Comparison of ENCODE assay signal across 23 cellular contexts in genomic region chr14:100994757-100995156, GRCh38.
"Had no signal": no experiment of that assay in that cellular context is flagged by ENCODE, and none has a peak within 500 bp of the region (broad histone marks: within the 10 kb centered on the region; RNA-seq: fewer than 3 reads in every experiment).

No MANE protein-coding gene starts in this region.

- H3K4me2 ChIP-seq: hepatocyte had no signal

- H3K9me3 Mint-ChIP-seq: activated naive CD8-positive, alpha-beta T cell treated with anti-CD3 and anti-CD28 coated beads for 36 hours; activated T-cell treated with anti-CD3 and anti-CD28 coated beads, Interleukin-2, amount 50 U/mL, for 4 hours; activated T-helper 2 cell treated with anti-CD3 and anti-CD28 coated beads, Interferon-gamma antibody, Interleukin-2, Interleukin-4, amounts not matched to agents 10 μg/mL and 5 μg/mL and 100 μg/mL, durations not matched to agents 14 hours and 24 hours and 36 hours; natural killer cell had no signal

- H3K27me3 Mint-ChIP-seq: activated B cell treated with CpG ODN at 0.5 μM for 24 hours had no signal

- H3K27ac Mint-ChIP-seq: activated B cell treated with CpG ODN at 0.5 μM for 24 hours; activated CD4-positive, alpha-beta T cell treated with anti-CD3 and anti-CD28 coated beads for 36 hours; activated naive CD8-positive, alpha-beta T cell treated with anti-CD3 and anti-CD28 coated beads for 36 hours; activated T-helper 2 cell treated with anti-CD3 and anti-CD28 coated beads, Interferon-gamma antibody, Interleukin-2, Interleukin-4, amounts not matched to agents 10 μg/mL and 5 μg/mL and 100 μg/mL, durations not matched to agents 14 hours and 24 hours and 36 hours; endodermal cell; natural killer cell; T-helper 17 cell had no signal

- H3K27me3 ChIP-seq: breast epithelium, colonic mucosa, hepatocyte, upper lobe of left lung had no signal

- H3K36me3 ChIP-seq: breast epithelium, colonic mucosa, left ventricle myocardium inferior, upper lobe of left lung had no signal

- H3K36me3 Mint-ChIP-seq: activated naive CD8-positive, alpha-beta T cell treated with anti-CD3 and anti-CD28 coated beads for 36 hours; natural killer cell had no signal

- H3K4me1 Mint-ChIP-seq: activated B cell treated with CpG ODN at 0.5 μM for 24 hours; activated CD4-positive, alpha-beta T cell treated with anti-CD3 and anti-CD28 coated beads for 36 hours; activated naive CD8-positive, alpha-beta T cell treated with anti-CD3 and anti-CD28 coated beads for 36 hours; endodermal cell; natural killer cell; T-helper 17 cell had no signal

- DNase-seq: activated B cell treated with CpG ODN at 0.5 μM for 24 hours; activated CD4-positive, alpha-beta T cell treated with anti-CD3 and anti-CD28 coated beads for 36 hours; activated CD4-positive, alpha-beta T cell treated with anti-CD3 and anti-CD28 coated beads, Interleukin-2, amount 50 U/mL, for 48 hours; activated CD8-positive, alpha-beta memory T cell treated with anti-CD3 and anti-CD28 coated beads, Interleukin-2, amount 50 U/mL, for 48 hours; activated naive CD4-positive, alpha-beta T cell; activated naive CD8-positive, alpha-beta T cell treated with anti-CD3 and anti-CD28 coated beads for 36 hours; activated T-cell treated with anti-CD3 and anti-CD28 coated beads, Interleukin-2, amount 50 U/mL, for 4 hours; colonic mucosa; endodermal cell; foreskin melanocyte; glutamatergic neuron; kidney glomerular epithelial cell; left ventricle myocardium inferior; midbrain; natural killer cell; retina; stimulated activated CD4-positive, alpha-beta T cell treated with anti-CD3 and anti-CD28 coated beads, Interleukin-4, amount 100 ng/mL, for 24 hours; stimulated activated naive CD8-positive, alpha-beta T cell treated with anti-CD3 and anti-CD28 coated beads, Interleukin-15, Interleukin-2, amounts not matched to agents 100 U/mL and 50 U/mL, for 24 hours; T-helper 17 cell; upper lobe of left lung had no signal

- H3K27ac ChIP-seq: breast epithelium, colonic mucosa, hepatocyte, left ventricle myocardium inferior, upper lobe of left lung had no signal

- H2AFZ ChIP-seq: hepatocyte had no signal

- ATAC-seq: activated CD4-positive, alpha-beta T cell treated with anti-CD3 and anti-CD28 coated beads for 36 hours; activated T-cell treated with anti-CD3 and anti-CD28 coated beads, Interleukin-2, amount 50 U/mL, for 4 hours; natural killer cell; stimulated activated naive CD8-positive, alpha-beta T cell treated with anti-CD3 and anti-CD28 coated beads, Interleukin-15, Interleukin-2, amounts not matched to agents 100 U/mL and 50 U/mL, for 24 hours; T-helper 17 cell had no signal

- H3K4me3 ChIP-seq: breast epithelium, colonic mucosa, hepatocyte, left ventricle myocardium inferior, upper lobe of left lung had no signal

- H3K9me3 ChIP-seq: breast epithelium, colonic mucosa, upper lobe of left lung had no signal

- H3K79me2 ChIP-seq: hepatocyte had no signal

- H3K4me3 Mint-ChIP-seq: activated B cell treated with CpG ODN at 0.5 μM for 24 hours; activated CD4-positive, alpha-beta T cell treated with anti-CD3 and anti-CD28 coated beads for 36 hours; activated naive CD8-positive, alpha-beta T cell treated with anti-CD3 and anti-CD28 coated beads for 36 hours; activated T-cell treated with anti-CD3 and anti-CD28 coated beads, Interleukin-2, amount 50 U/mL, for 4 hours; endodermal cell; natural killer cell; T-helper 17 cell had no signal

- H3K4me1 ChIP-seq: breast epithelium, colonic mucosa, left ventricle myocardium inferior, upper lobe of left lung had no signal
